27 cellular contexts compared by ENCODE assay signal in the genomic region with DNA sequence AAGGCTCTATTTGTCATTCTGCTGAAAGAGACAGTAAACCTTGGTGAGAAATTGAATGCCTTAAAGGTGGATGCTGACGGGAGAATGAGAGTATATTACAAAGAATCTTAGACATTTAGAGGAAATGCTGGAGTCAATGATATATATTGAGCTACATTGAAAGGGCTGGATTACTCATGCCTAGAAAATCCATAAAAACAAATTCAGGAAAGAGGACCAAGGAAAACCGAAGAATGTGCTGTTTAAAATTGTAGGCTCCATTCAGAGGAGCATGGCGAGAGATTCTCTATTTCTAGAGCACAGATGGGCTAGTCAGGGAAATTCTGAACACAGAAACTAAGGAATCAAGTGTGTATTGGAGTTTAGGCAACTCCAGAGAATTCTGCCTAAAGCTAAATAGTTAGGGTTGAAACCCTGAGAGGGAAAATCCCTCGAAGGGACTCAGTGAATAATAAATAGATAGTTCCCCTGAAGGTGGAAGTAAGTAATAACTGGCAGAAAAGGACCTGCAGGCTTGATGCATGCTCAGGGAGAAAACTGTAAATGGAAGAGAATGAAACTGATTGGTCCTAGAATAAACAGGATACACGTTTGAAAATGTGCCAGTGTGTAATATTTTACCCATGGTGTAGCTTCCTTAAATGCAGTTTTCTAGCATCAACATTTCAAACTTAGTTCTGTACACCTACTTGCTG.
A peak's percentile ranks its signal among the peaks of the same experiment; 100 is the strongest.
DNase-seq lines count a peak whose midpoint lies in the region; ATAC-seq and TF ChIP-seq lines count a peak whose summit lies in the region.
"Had no signal": no experiment of that assay in that cellular context is flagged by ENCODE, and none has a peak within 500 bp of the region (broad histone marks: within the 10 kb centered on the region; RNA-seq: fewer than 3 reads in every experiment).

No MANE protein-coding gene starts in this region.

- H3K9me3 ChIP-seq in SJSA1 (replicated peaks) (0 out of 2 replicates have a peak, but pooled peaks cover 3% of the 10 kb centered on the region), fibroblast of lung (ENCODE audit: control insufficient read depth, insufficient read depth, low read depth, low read length) (no peaks in the 10 kb centered on the region)
- H3K9me3 ChIP-seq: A549 had no signal

- H3K27ac Mint-ChIP-seq in osteocyte (ENCODE audit: unreplicated experiment) (no peak overlapping the region), type B pancreatic cell (no peak overlapping the region)
- H3K27ac Mint-ChIP-seq: CD4-positive, alpha-beta memory T cell had no signal

- H3K79me2 ChIP-seq in fibroblast of lung (ENCODE audit: control insufficient read depth, insufficient read depth, low read length): no peaks in the 10 kb centered on the region

- H3K9me3 Mint-ChIP-seq in osteocyte (ENCODE audit: unreplicated experiment) (peaks cover 17% of the 10 kb centered on the region), type B pancreatic cell (no peaks in the 10 kb centered on the region)

- no peaks in the 10 kb centered on the region for H3K36me3 Mint-ChIP-seq in osteocyte (ENCODE audit: unreplicated experiment)
- H3K36me3 Mint-ChIP-seq in type B pancreatic cell: no peaks in the 10 kb centered on the region
- H3K36me3 Mint-ChIP-seq: CD4-positive, alpha-beta memory T cell had no signal

- H3K27me3 Mint-ChIP-seq in osteocyte (ENCODE audit: unreplicated experiment): no peaks in the 10 kb centered on the region
- no peaks in the 10 kb centered on the region for H3K27me3 Mint-ChIP-seq in type B pancreatic cell
- H3K27me3 Mint-ChIP-seq: CD4-positive, alpha-beta memory T cell had no signal

- peaks cover 19% of the 10 kb centered on the region for H3K4me1 ChIP-seq in SJSA1 (replicated peaks)
- no peaks in the 10 kb centered on the region for H3K4me1 ChIP-seq in fibroblast of lung (ENCODE audit: control insufficient read depth, extremely low read depth, insufficient read depth, low read length)
- H3K4me1 ChIP-seq: A549 had no signal

- H3K4me3 ChIP-seq in SJSA1 (no peak overlapping the region), fibroblast of lung (replicated peaks in 1 of 4; ENCODE audit: control extremely low read depth in 1 of 4, insufficient read depth in 1 of 4, low read depth in 3 of 4, low read length in 4 of 4) (no peak overlapping the region)
- H3K4me3 ChIP-seq: A549, PC-9 had no signal

- no peak overlapping the region for H3K9ac ChIP-seq in fibroblast of lung (ENCODE audit: insufficient read depth, low read length)

- no peak overlapping the region for H2AFZ ChIP-seq in fibroblast of lung (ENCODE audit: low read length)
- H2AFZ ChIP-seq: PC-9 had no signal

- no peaks in the 10 kb centered on the region for H3K27me3 ChIP-seq in SJSA1 (replicated peaks)
- no peaks in the 10 kb centered on the region for H3K27me3 ChIP-seq in fibroblast of lung (ENCODE audit: control insufficient read depth, insufficient read depth, low read length)

- DNase-seq in HT1080 (ENCODE audit: low read depth): peak; percentile 48
- DNase-seq in SJSA1 (ENCODE audit: low read depth in 1 of 2, low spot score in 2 of 2): peak in 1 of 2 experiments; percentile 63
- peak; percentile 12 to 65 for DNase-seq in fibroblast of lung (ENCODE audit: low read depth in 2 of 2)
- DNase-seq in osteocyte (ENCODE audit: extremely low spot score, unreplicated experiment): no peak
- no peak for DNase-seq in type B pancreatic cell (ENCODE audit: extremely low spot score, unreplicated experiment)
- DNase-seq in dermis blood vessel endothelial cell: no peak
- DNase-seq: C1 segment of cervical spinal cord; CD4-positive, alpha-beta memory T cell; COR-L47; DMS79; H7; KBM-7; MV-4-11; NCI-H1105; NCI-H1436 treated with DMSO at 0.1 percent for 48 hours; NCI-H187 treated with DMSO at 0.1 percent for 48 hours; NCI-H2107; NCI-H446 treated with DMSO at 0.1 percent for 48 hours; NCI-H526; NCI-H82; NK-92 treated with Interleukin-12 subunit alpha and Interleukin-12 subunit beta, amount 100 ng/mL, for 24 hours; PC-9; RPMI8226; SHP77; SW 1271 had no signal

- H3K4me3 Mint-ChIP-seq in osteocyte (ENCODE audit: unreplicated experiment): peak overlapping the region; percentile 2
- H3K4me3 Mint-ChIP-seq in type B pancreatic cell: no peak overlapping the region
- H3K4me3 Mint-ChIP-seq: CD4-positive, alpha-beta memory T cell had no signal

- H3K4me1 Mint-ChIP-seq in osteocyte (ENCODE audit: unreplicated experiment): peaks cover 8% of the 10 kb centered on the region
- no peaks in the 10 kb centered on the region for H3K4me1 Mint-ChIP-seq in type B pancreatic cell (ENCODE audit: unreplicated experiment)
- H3K4me1 Mint-ChIP-seq: CD4-positive, alpha-beta memory T cell had no signal

- no peaks in the 10 kb centered on the region for H4K20me1 ChIP-seq in fibroblast of lung (ENCODE audit: control insufficient read depth, extremely low read depth, insufficient read depth, low read length)

- H3K36me3 ChIP-seq in SJSA1: no peaks in the 10 kb centered on the region
- H3K36me3 ChIP-seq in fibroblast of lung (ENCODE audit: control insufficient read depth, insufficient read depth, low read length): no peaks in the 10 kb centered on the region

- no peak for TF ChIP-seq CTCF in fibroblast of lung (conservative IDR thresholded peaks at IDR 0.05 in 1 of 2, IDR thresholded peaks at IDR 0.05 in 1 of 2; ENCODE audit: low read depth in 1 of 2, low read length in 2 of 2)
- no peak for TF ChIP-seq CTCF in osteocyte (IDR thresholded peaks at IDR 0.05)
- TF ChIP-seq CTCF in type B pancreatic cell (conservative IDR thresholded peaks at IDR 0.05): no peak

- no peak overlapping the region for H3K4me2 ChIP-seq in fibroblast of lung (ENCODE audit: extremely low read depth, insufficient read depth, low read length)
- H3K4me2 ChIP-seq: A549, PC-9 had no signal

- H3K27ac ChIP-seq in SJSA1 (peak overlapping the region; percentile 77), fibroblast of lung (ENCODE audit: insufficient read depth, low read length) (no peak overlapping the region)
- H3K27ac ChIP-seq: A549, PC-9 had no signal

- ATAC-seq in HG03108 (IDR thresholded peaks at IDR 0.05; ENCODE audit: unreplicated experiment): no peak
- ATAC-seq: A549 had no signal

Comparison
In these comparisons a context has a peak if more than half of its experiments do, and no peak if none do; other contexts are left out.
1. DNase-seq: peak in HT1080 (single experiment) and fibroblast of lung (2 of 2); none in osteocyte (single experiment), type B pancreatic cell (single experiment) and dermis blood vessel endothelial cell (single experiment).